13 cellular contexts compared by ENCODE assay signal in the genomic region with DNA sequence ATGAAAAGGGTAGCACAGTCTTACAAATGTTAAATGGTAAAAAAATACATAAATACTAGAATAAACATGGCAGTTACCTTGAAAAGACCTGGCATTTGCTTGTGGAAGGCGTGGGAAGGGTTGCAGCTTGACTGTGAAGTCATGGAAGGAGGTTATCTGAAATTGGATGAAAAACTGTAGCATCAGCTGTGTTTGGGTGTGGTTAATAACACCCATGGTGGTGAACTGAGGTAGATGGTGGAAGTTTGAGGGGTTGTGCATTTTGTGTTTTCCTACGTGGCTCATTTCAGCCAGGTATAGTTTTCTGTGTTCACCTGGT. TPM values are rescaled to one million over a fixed set of nuclear protein-coding genes. Genes with fewer than 3 reads are reported as not detected.
DNase-seq lines count a peak whose midpoint lies in the region; ATAC-seq and TF ChIP-seq lines count a peak whose summit lies in the region.
"Had no signal": no experiment of that assay in that cellular context is flagged by ENCODE, and none has a peak within 500 bp of the region (broad histone marks: within the 10 kb centered on the region; RNA-seq: fewer than 3 reads in every experiment).

No MANE protein-coding gene starts in this region.

- H3K27ac Mint-ChIP-seq in activated CD8-positive, alpha-beta T cell treated with anti-CD3 and anti-CD28 coated beads for 36 hours = peak overlapping the region; percentile 92
- H3K27ac Mint-ChIP-seq in activated CD8-positive, alpha-beta T cell treated with anti-CD3 and anti-CD28 coated beads, Interleukin-2, amount 10 ng/mL, durations not matched to agents 7 days and 5 days = no peak overlapping the region
- peak overlapping the region; percentile 49 for H3K27ac Mint-ChIP-seq in activated CD4-positive, alpha-beta memory T cell treated with anti-CD3 and anti-CD28 coated beads for 36 hours
- peak overlapping the region; percentile 65 for H3K27ac Mint-ChIP-seq in stimulated activated effector memory CD8-positive, alpha-beta T cell treated with anti-CD3 and anti-CD28 coated beads, Interleukin-12 subunit alpha, Interleukin-12 subunit beta, amount 100 ng/mL, for 72 hours

- no peak for TF ChIP-seq CTCF in activated CD8-positive, alpha-beta T cell treated with anti-CD3 and anti-CD28 coated beads for 36 hours (IDR thresholded peaks at IDR 0.05)
- no peak for TF ChIP-seq CTCF in fibroblast of the aortic adventitia (IDR thresholded peaks at IDR 0.05; ENCODE audit: insufficient read depth, low read length)

- H3K4me3 ChIP-seq in fibroblast of the aortic adventitia (ENCODE audit: low read depth, low read length) = peak overlapping the region; percentile 19
- H3K4me3 ChIP-seq: thoracic aorta had no signal

- no peaks in the 10 kb centered on the region for H3K27me3 Mint-ChIP-seq in activated CD8-positive, alpha-beta T cell treated with anti-CD3 and anti-CD28 coated beads for 36 hours
- H3K27me3 Mint-ChIP-seq in activated CD8-positive, alpha-beta T cell treated with anti-CD3 and anti-CD28 coated beads, Interleukin-2, amount 10 ng/mL, durations not matched to agents 7 days and 5 days (ENCODE audit: low read depth) = no peaks in the 10 kb centered on the region
- H3K27me3 Mint-ChIP-seq in activated CD4-positive, alpha-beta memory T cell treated with anti-CD3 and anti-CD28 coated beads for 36 hours = no peaks in the 10 kb centered on the region

- peaks cover 91% of the 10 kb centered on the region for H3K4me1 Mint-ChIP-seq in activated CD8-positive, alpha-beta T cell treated with anti-CD3 and anti-CD28 coated beads for 36 hours (ENCODE audit: low read depth)
- H3K4me1 Mint-ChIP-seq in activated CD8-positive, alpha-beta T cell treated with anti-CD3 and anti-CD28 coated beads, Interleukin-2, amount 10 ng/mL, durations not matched to agents 7 days and 5 days (ENCODE audit: low read depth) = peaks cover 77% of the 10 kb centered on the region
- H3K4me1 Mint-ChIP-seq in activated CD4-positive, alpha-beta memory T cell treated with anti-CD3 and anti-CD28 coated beads for 36 hours (ENCODE audit: low read depth) = peaks cover 94% of the 10 kb centered on the region
- H3K4me1 Mint-ChIP-seq in stimulated activated effector memory CD8-positive, alpha-beta T cell treated with anti-CD3 and anti-CD28 coated beads, Interleukin-12 subunit alpha, Interleukin-12 subunit beta, amount 100 ng/mL, for 72 hours = peaks cover 80% of the 10 kb centered on the region

- CTCF ChIA-PET in activated CD8-positive, alpha-beta T cell treated with anti-CD3 and anti-CD28 coated beads for 36 hours (lab: Charles Lee) = interaction anchor here (1.7 to 32.0 kb wide), 3 partner anchors 6 to 24 kb away, joined by 4 to 595 read pairs (median 595); no protein-coding TSS in a partner anchor
- CTCF ChIA-PET in activated CD8-positive, alpha-beta T cell treated with anti-CD3 and anti-CD28 coated beads, Interleukin-2, amount 10 ng/mL, durations not matched to agents 7 days and 5 days (lab: Charles Lee) = interaction anchor here (1.9 to 10.1 kb wide), 4 partner anchors 13 to 47 kb away, joined by 5 to 220 read pairs (median 48); a partner anchor contains a TSS
- CTCF ChIA-PET in activated CD4-positive, alpha-beta memory T cell treated with anti-CD3 and anti-CD28 coated beads for 36 hours (lab: Charles Lee) = interaction anchor here (6.8 to 25.3 kb wide), 2 partner anchors 10 to 17 kb away, joined by 130 to 360 read pairs; no protein-coding TSS in a partner anchor

- intact Hi-C loops in activated CD8-positive, alpha-beta T cell treated with anti-CD3 and anti-CD28 coated beads for 36 hours (cut with micrococcal nuclease) = no loop called here
- intact Hi-C loops in activated CD4-positive, alpha-beta memory T cell treated with anti-CD3 and anti-CD28 coated beads for 36 hours (cut with micrococcal nuclease) = no loop called here

- no peak for DNase-seq in activated CD8-positive, alpha-beta T cell treated with anti-CD3 and anti-CD28 coated beads for 36 hours
- no peak for DNase-seq in activated CD8-positive, alpha-beta T cell treated with anti-CD3 and anti-CD28 coated beads, Interleukin-2, amount 10 ng/mL, durations not matched to agents 7 days and 5 days
- DNase-seq in activated CD4-positive, alpha-beta memory T cell treated with anti-CD3 and anti-CD28 coated beads for 36 hours = no peak
- DNase-seq in fibroblast of the aortic adventitia (ENCODE audit: low read depth) = no peak
- no peak for DNase-seq in stimulated activated effector memory CD8-positive, alpha-beta T cell treated with anti-CD3 and anti-CD28 coated beads, Interleukin-12 subunit alpha, Interleukin-12 subunit beta, amount 100 ng/mL, for 72 hours (ENCODE audit: low spot score in 2 of 2)
- no peak for DNase-seq in KG1 (lab: John Stamatoyannopoulos, UW)
- DNase-seq in hippocampal formation (lab: John Stamatoyannopoulos, UW) = no peak
- DNase-seq in UCSD-AML1 (lab: John Stamatoyannopoulos, UW; ENCODE audit: unreplicated experiment) = no peak
- DNase-seq: ACHN, DMS79, Kasumi-1, NCI-H187 treated with DMSO at 0.1 percent for 48 hours had no signal

- ATAC-seq in activated CD8-positive, alpha-beta T cell treated with anti-CD3 and anti-CD28 coated beads for 36 hours = no peak
- ATAC-seq in activated CD8-positive, alpha-beta T cell treated with anti-CD3 and anti-CD28 coated beads, Interleukin-2, amount 10 ng/mL, durations not matched to agents 7 days and 5 days = no peak
- no peak for ATAC-seq in stimulated activated effector memory CD8-positive, alpha-beta T cell treated with anti-CD3 and anti-CD28 coated beads, Interleukin-12 subunit alpha, Interleukin-12 subunit beta, amount 100 ng/mL, for 72 hours

- peaks cover 39% of the 10 kb centered on the region for H3K36me3 Mint-ChIP-seq in activated CD8-positive, alpha-beta T cell treated with anti-CD3 and anti-CD28 coated beads for 36 hours (ENCODE audit: low read depth)
- peaks cover 59% of the 10 kb centered on the region for H3K36me3 Mint-ChIP-seq in activated CD8-positive, alpha-beta T cell treated with anti-CD3 and anti-CD28 coated beads, Interleukin-2, amount 10 ng/mL, durations not matched to agents 7 days and 5 days (ENCODE audit: low read depth)
- H3K36me3 Mint-ChIP-seq in activated CD4-positive, alpha-beta memory T cell treated with anti-CD3 and anti-CD28 coated beads for 36 hours = peaks cover 14% of the 10 kb centered on the region
- H3K36me3 Mint-ChIP-seq in stimulated activated effector memory CD8-positive, alpha-beta T cell treated with anti-CD3 and anti-CD28 coated beads, Interleukin-12 subunit alpha, Interleukin-12 subunit beta, amount 100 ng/mL, for 72 hours = peaks cover 31% of the 10 kb centered on the region

- no peaks in the 10 kb centered on the region for H3K9me3 Mint-ChIP-seq in activated CD8-positive, alpha-beta T cell treated with anti-CD3 and anti-CD28 coated beads for 36 hours
- no peaks in the 10 kb centered on the region for H3K9me3 Mint-ChIP-seq in activated CD8-positive, alpha-beta T cell treated with anti-CD3 and anti-CD28 coated beads, Interleukin-2, amount 10 ng/mL, durations not matched to agents 7 days and 5 days (ENCODE audit: insufficient read depth)
- no peaks in the 10 kb centered on the region for H3K9me3 Mint-ChIP-seq in activated CD4-positive, alpha-beta memory T cell treated with anti-CD3 and anti-CD28 coated beads for 36 hours
- no peaks in the 10 kb centered on the region for H3K9me3 Mint-ChIP-seq in stimulated activated effector memory CD8-positive, alpha-beta T cell treated with anti-CD3 and anti-CD28 coated beads, Interleukin-12 subunit alpha, Interleukin-12 subunit beta, amount 100 ng/mL, for 72 hours

- POLR2A ChIA-PET in activated CD8-positive, alpha-beta T cell treated with anti-CD3 and anti-CD28 coated beads for 36 hours (lab: Charles Lee) = interaction anchor here (1.6 to 6.2 kb wide), 2 partner anchors 10 to 16 kb away, joined by 5 to 43 read pairs; no protein-coding TSS in a partner anchor
- POLR2A ChIA-PET in activated CD8-positive, alpha-beta T cell treated with anti-CD3 and anti-CD28 coated beads, Interleukin-2, amount 10 ng/mL, durations not matched to agents 7 days and 5 days (lab: Charles Lee) = interaction anchor here (0.7 to 4.8 kb wide), 2 partner anchors 9 to 11 kb away, joined by 3 to 55 read pairs; no protein-coding TSS in a partner anchor
- POLR2A ChIA-PET in activated CD4-positive, alpha-beta memory T cell treated with anti-CD3 and anti-CD28 coated beads for 36 hours (lab: Charles Lee) = interaction anchor here (6.6 kb wide), 1 partner anchor 11 kb away, joined by 51 read pairs; no protein-coding TSS in a partner anchor

- no peak overlapping the region for H3K4me3 Mint-ChIP-seq in activated CD8-positive, alpha-beta T cell treated with anti-CD3 and anti-CD28 coated beads for 36 hours
- H3K4me3 Mint-ChIP-seq in activated CD8-positive, alpha-beta T cell treated with anti-CD3 and anti-CD28 coated beads, Interleukin-2, amount 10 ng/mL, durations not matched to agents 7 days and 5 days = no peak overlapping the region
- no peak overlapping the region for H3K4me3 Mint-ChIP-seq in activated CD4-positive, alpha-beta memory T cell treated with anti-CD3 and anti-CD28 coated beads for 36 hours
- peak overlapping the region; percentile 69 for H3K4me3 Mint-ChIP-seq in stimulated activated effector memory CD8-positive, alpha-beta T cell treated with anti-CD3 and anti-CD28 coated beads, Interleukin-12 subunit alpha, Interleukin-12 subunit beta, amount 100 ng/mL, for 72 hours

RNA-seq across cellular contexts. Expression of a gene that starts 46.5 kb away (rescaled TPM):
- total RNA-seq in activated CD8-positive, alpha-beta T cell treated with anti-CD3 and anti-CD28 coated beads for 36 hours = 100 to 1,000 TPM; 110 to 113 TPM
- total RNA-seq in activated CD8-positive, alpha-beta T cell treated with anti-CD3 and anti-CD28 coated beads, Interleukin-2, amount 10 ng/mL, durations not matched to agents 7 days and 5 days = 10 to 100 TPM; 81.2 to 86.3 TPM
- 100 to 1,000 TPM; 104 to 109 TPM for total RNA-seq in activated CD4-positive, alpha-beta memory T cell treated with anti-CD3 and anti-CD28 coated beads for 36 hours
- 67.1 and 72.8 TPM in 2 replicates for total RNA-seq in fibroblast of the aortic adventitia (ENCODE audit: low replicate concordance)
